In genomic region chr4:173504181-173504503, GRCh38 we compare ENCODE assay signal across 15 cellular contexts. TPM values are rescaled to one million over a fixed set of nuclear protein-coding genes. Genes with fewer than 3 reads are reported as not detected.
"Had no signal": no experiment of that assay in that cellular context is flagged by ENCODE, and none has a peak within 500 bp of the region (broad histone marks: within the 10 kb centered on the region; RNA-seq: fewer than 3 reads in every experiment).

No MANE protein-coding gene starts in this region.

- H3K4me3 ChIP-seq: body of pancreas, left lung, stomach, tibial artery had no signal

- H3K27me3 ChIP-seq: body of pancreas had no signal

- H3K36me3 ChIP-seq: left lung, stomach, tibial artery had no signal

- ATAC-seq: activated CD4-positive, CD25-positive, alpha-beta regulatory T cell treated with anti-CD3 and anti-CD28 coated beads, Interleukin-2, amount 50 U/mL, for 24 hours; body of pancreas; effector memory CD8-positive, alpha-beta T cell; left lung had no signal

- H3K27ac ChIP-seq: body of pancreas, left lung, stomach, tibial artery had no signal

- DNase-seq: activated CD4-positive, alpha-beta T cell treated with anti-CD3 and anti-CD28 coated beads, Interleukin-2, amount 50 U/mL, for 4 hours; activated effector memory CD4-positive, alpha-beta T cell treated with Interleukin-2 at 50 U/mL for 16 hours; activated T-cell treated with anti-CD3 and anti-CD28 coated beads, Interleukin-2, amount 50 U/mL, for 1 hour; amniotic stem cell; body of pancreas; cortex of kidney; effector memory CD8-positive, alpha-beta T cell; erythroblast; left lung; posterior cingulate gyrus; small intestine; stomach; tibial artery had no signal

- H3K9me3 ChIP-seq: body of pancreas, left lung, tibial artery had no signal

RNA-seq across cellular contexts. Expression of gene HAND2, which starts 25.9 kb away (rescaled TPM):
- total RNA-seq: left lung; T-helper 2 cell treated with Interferon-gamma antibody and Interleukin-4, amounts not matched to agents 100 ng/mL and 5 ng/mL, for 36 hours had no signal
